In genomic region chr7:144761493-144761892, GRCh38 we compare ENCODE assay signal across 21 cellular contexts.
A peak's percentile ranks its signal among the peaks of the same experiment; 100 is the strongest.
DNase-seq lines count a peak whose midpoint lies in the region; ATAC-seq and TF ChIP-seq lines count a peak whose summit lies in the region.
"Had no signal": no experiment of that assay in that cellular context is flagged by ENCODE, and none has a peak within 500 bp of the region (broad histone marks: within the 10 kb centered on the region; RNA-seq: fewer than 3 reads in every experiment).

No MANE protein-coding gene starts in this region.

- DNase-seq in NCI-H82 (lab: John Stamatoyannopoulos, UW): peak; percentile 78
- DNase-seq in NCI-H82 treated with DMSO at 0.1 percent for 48 hours (lab: John Stamatoyannopoulos, UW; ENCODE audit: unreplicated experiment): peak; percentile 78
- DNase-seq in epithelial cell of proximal tubule (ENCODE audit: low read depth): peak; percentile 6
- peak; percentile 41 for DNase-seq in left ventricle myocardium superior
- DNase-seq in dedifferentiated amniotic fluid mesenchymal stem cell (ENCODE audit: extremely low spot score): no peak
- no peak for DNase-seq in HuH-7.5 (ENCODE audit: low spot score)
- DNase-seq: ACHN; BE2C; C1 segment of cervical spinal cord; CD4-positive, CD25-positive, alpha-beta regulatory T cell; CD8-positive, alpha-beta memory T cell; COR-L47; DMS 273 treated with DMSO at 0.1 percent for 48 hours; DMS53; DND-41; EL; GM23248; IMR-90 had no signal

- ATAC-seq in left ventricle myocardium superior (peak; percentile 76), HG03045 (IDR thresholded peaks at IDR 0.05; ENCODE audit: unreplicated experiment) (no peak)
- ATAC-seq: GM12878 had no signal

- H3K4me3 ChIP-seq in epithelial cell of proximal tubule (ENCODE audit: low read depth, low read length): no peak overlapping the region
- H3K4me3 ChIP-seq: GM12878, GM23248, HAP-1 had no signal

- intact Hi-C loops in left ventricle myocardium superior (cut with micrococcal nuclease): no loop called here

- TF ChIP-seq CTCF in epithelial cell of proximal tubule (conservative IDR thresholded peaks at IDR 0.05; ENCODE audit: low read depth, low read length): no peak

Comparison
In these comparisons a context has a peak if more than half of its experiments do, and no peak if none do; other contexts are left out.
1. DNase-seq: peak in NCI-H82 (single experiment), NCI-H82 treated with DMSO at 0.1 percent for 48 hours (single experiment), epithelial cell of proximal tubule (single experiment) and left ventricle myocardium superior (single experiment); none in dedifferentiated amniotic fluid mesenchymal stem cell (single experiment) and HuH-7.5 (single experiment).